In the genomic region with DNA sequence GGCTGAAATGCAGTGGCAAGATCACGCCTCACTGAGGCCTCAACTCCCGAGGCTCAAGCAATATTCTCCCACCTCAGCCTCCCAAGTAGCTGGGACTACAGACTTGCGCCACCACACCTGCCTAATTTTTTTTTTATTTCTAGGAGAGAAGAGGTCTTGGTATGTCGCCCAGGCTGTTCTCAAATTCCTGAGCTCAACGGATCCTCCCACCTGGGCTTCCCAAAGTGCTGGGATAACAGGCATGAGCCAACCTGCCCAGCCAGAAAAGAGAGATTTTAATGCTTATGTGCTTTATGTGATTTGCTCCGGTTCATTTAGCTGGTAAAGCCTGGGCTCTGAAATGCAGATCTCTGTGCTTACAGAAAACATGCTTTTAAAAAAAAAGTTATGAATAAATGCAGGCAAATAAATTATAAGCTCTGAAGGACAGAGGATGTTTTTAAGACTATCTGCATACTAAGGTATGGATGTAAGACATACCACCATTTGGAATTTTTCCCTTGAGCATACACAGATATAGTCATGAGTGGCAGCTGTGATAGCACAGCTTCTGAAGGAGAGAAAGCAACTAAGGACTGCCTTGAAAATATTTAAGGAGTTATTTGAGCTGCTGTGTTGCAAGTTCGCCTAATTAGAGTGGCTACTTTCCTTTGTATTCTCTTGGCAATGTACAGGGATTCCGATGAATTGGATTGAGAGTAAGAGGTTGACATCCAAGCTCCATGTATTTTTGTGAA, we compare ENCODE assay signal across 29 cellular contexts. TPM values are rescaled to one million over a fixed set of nuclear protein-coding genes. Genes with fewer than 3 reads are reported as not detected.
A peak's percentile ranks its signal among the peaks of the same experiment; 100 is the strongest.
DNase-seq lines count a peak whose midpoint lies in the region; ATAC-seq, FAIRE-seq and TF ChIP-seq lines count a peak whose summit lies in the region.
"Had no signal": no experiment of that assay in that cellular context is flagged by ENCODE, and none has a peak within 500 bp of the region (broad histone marks: within the 10 kb centered on the region; RNA-seq: fewer than 3 reads in every experiment).

No MANE protein-coding gene starts in this region.

- peak; percentile 15 for ATAC-seq in Right ventricle myocardium superior (ENCODE audit: poor library complexity)
- ATAC-seq in heart right ventricle, result no peak
- ATAC-seq in upper lobe of right lung, result peak; percentile 23
- no peak for ATAC-seq in GM18511 (IDR thresholded peaks at IDR 0.05; ENCODE audit: unreplicated experiment)
- ATAC-seq: activated CD4-positive, alpha-beta T cell treated with anti-CD3 and anti-CD28 coated beads for 36 hours; activated CD8-positive, alpha-beta T cell treated with anti-CD3 and anti-CD28 coated beads, Interleukin-2, amount 10 ng/mL, durations not matched to agents 7 days and 5 days; stimulated activated effector memory CD8-positive, alpha-beta T cell treated with anti-CD3 and anti-CD28 coated beads, Interleukin-12 subunit alpha, Interleukin-12 subunit beta, amount 100 ng/mL, for 72 hours had no signal

- FAIRE-seq in D721Med (lab: Jason Lieb, UNC), result no peak
- FAIRE-seq: G401.6, keratinocyte, RCC 7860 had no signal

- TF ChIP-seq CTCF in heart right ventricle (IDR thresholded peaks at IDR 0.05) (no peak), upper lobe of right lung (IDR thresholded peaks at IDR 0.05) (no peak), D721Med (IDR thresholded peaks at IDR 0.05; ENCODE audit: insufficient read depth, missing control alignments) (no peak)

- H3K9me3 ChIP-seq in heart right ventricle (no peaks in the 10 kb centered on the region), muscle layer of colon (ENCODE audit: low read length) (no peaks in the 10 kb centered on the region), upper lobe of right lung (no peaks in the 10 kb centered on the region)
- H3K9me3 ChIP-seq: neutrophil had no signal

- 84 to 85% methylated on average over 8 of the region's 8 CpGs for WGBS in heart right ventricle, 2 donors

- H3K36me3 ChIP-seq in heart right ventricle, result peaks cover 0 to 30% (median 6%) of the 10 kb centered on the region in 9 donors
- peaks cover 6% of the 10 kb centered on the region for H3K36me3 ChIP-seq in muscle layer of colon (ENCODE audit: insufficient read depth, low read length)
- H3K36me3 ChIP-seq in upper lobe of right lung, result no peaks in the 10 kb centered on the region
- H3K36me3 ChIP-seq: neutrophil had no signal

- DNase-seq in Right ventricle myocardium superior (no peak), heart right ventricle (no peak), fibroblast of gingiva (ENCODE audit: low read depth) (peak; percentile 76), upper lobe of right lung (no peak), NCI-H774 (lab: John Stamatoyannopoulos, UW) (no peak), D721Med (ENCODE audit: insufficient read length, low spot score) (no peak)
- DNase-seq: activated CD4-positive, alpha-beta T cell treated with anti-CD3 and anti-CD28 coated beads for 36 hours; activated CD8-positive, alpha-beta T cell treated with anti-CD3 and anti-CD28 coated beads, Interleukin-2, amount 10 ng/mL, durations not matched to agents 7 days and 5 days; activated naive CD4-positive, alpha-beta T cell treated with anti-CD3 and anti-CD28 coated beads for 36 hours; amygdala; COR-L47; GM23248; HFFc6; naive B cell; NCI-H1105; NCI-H187; NCI-H2227 treated with DMSO at 0.1 percent for 48 hours; NCI-H526; SIG-M5; stimulated activated CD4-positive, alpha-beta T cell treated with anti-CD3 and anti-CD28 coated beads, Interleukin-15, amount 100 ng/mL, for 24 hours; substantia nigra had no signal

- H3K4me3 ChIP-seq in heart right ventricle (no peak overlapping the region), muscle layer of colon (ENCODE audit: low read depth in 1 of 2, low read length in 2 of 2) (no peak overlapping the region), upper lobe of right lung (no peak overlapping the region)
- H3K4me3 ChIP-seq: GM23248 had no signal

- intact Hi-C loops in Right ventricle myocardium superior (cut with DNase I) (no loop called here), heart right ventricle (cut with DNase I) (loop anchor here in 2 of 10 donors (10.0 kb wide), 2 partner anchors 78 to 108 kb away; partner anchors contain the start of gene GUCY1A1 (in 1 of the 2)), upper lobe of right lung (cut with DNase I) (no loop called here)

- peaks cover 0 to 16% (median 8%) of the 10 kb centered on the region in 9 donors for H3K4me1 ChIP-seq in heart right ventricle
- peaks cover 31% of the 10 kb centered on the region for H3K4me1 ChIP-seq in muscle layer of colon (ENCODE audit: insufficient read depth, low read length)
- peaks cover 3% of the 10 kb centered on the region for H3K4me1 ChIP-seq in upper lobe of right lung

- H3K27ac ChIP-seq in heart right ventricle, result no peak overlapping the region
- H3K27ac ChIP-seq in muscle layer of colon (ENCODE audit: low read depth, low read length), result peak overlapping the region; percentile 47
- H3K27ac ChIP-seq in upper lobe of right lung, result no peak overlapping the region
- H3K27ac ChIP-seq: C4-2B, GM23248, neutrophil had no signal

- H3K9ac ChIP-seq in muscle layer of colon (ENCODE audit: low read length), result no peak overlapping the region
- H3K9ac ChIP-seq: GM23248 had no signal

- no peaks in the 10 kb centered on the region for H3K27me3 ChIP-seq in heart right ventricle
- H3K27me3 ChIP-seq in muscle layer of colon (ENCODE audit: control insufficient read depth in 1 of 2, insufficient read depth in 2 of 2, low read length in 2 of 2), result no peaks in the 10 kb centered on the region
- H3K27me3 ChIP-seq in upper lobe of right lung, result no peaks in the 10 kb centered on the region
- H3K27me3 ChIP-seq: neutrophil had no signal

RNA-seq across cellular contexts. Expression of gene GUCY1B1, which starts 13.8 kb away (rescaled TPM):
- total RNA-seq in Right ventricle myocardium superior (25.1 TPM), heart right ventricle (10 to 100 TPM; 10.7 to 29.9 (median 17.1) TPM), upper lobe of right lung (21.9 TPM)
- polyA plus RNA-seq in heart right ventricle, result 10 to 100 TPM; 11.4 to 23.8 TPM

Comparison
In these comparisons a context has a peak if more than half of its experiments do, and no peak if none do; other contexts are left out.
1. ATAC-seq: peak in Right ventricle myocardium superior (single experiment) and upper lobe of right lung (single experiment); none in heart right ventricle (0 of 8) and GM18511 (single experiment).